In the genomic region with DNA sequence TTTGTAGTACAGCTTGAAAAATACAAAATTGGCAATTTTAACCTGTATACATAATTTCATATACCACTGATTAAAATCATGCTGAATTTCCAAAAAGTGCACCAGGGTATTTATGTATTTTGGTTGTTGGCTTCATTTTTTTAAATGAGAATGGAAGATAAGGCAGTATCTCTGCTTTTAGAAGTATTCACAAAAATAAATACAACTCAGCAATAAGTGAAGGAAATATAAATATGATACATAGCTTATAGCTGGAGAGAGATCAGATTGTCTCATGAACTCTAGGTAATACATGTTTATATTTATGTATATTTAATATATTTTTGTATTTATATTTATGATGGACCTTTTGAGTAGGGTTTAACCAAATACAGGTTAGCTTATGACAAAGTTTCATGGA, we compare ENCODE assay signal across 16 cellular contexts.
A peak's percentile ranks its signal among the peaks of the same experiment; 100 is the strongest.
DNase-seq lines count a peak whose midpoint lies in the region; ATAC-seq and TF ChIP-seq lines count a peak whose summit lies in the region.
"Had no signal": no experiment of that assay in that cellular context is flagged by ENCODE, and none has a peak within 500 bp of the region (broad histone marks: within the 10 kb centered on the region; RNA-seq: fewer than 3 reads in every experiment).

No MANE protein-coding gene starts in this region.

- H3K36me3 ChIP-seq in CD8-positive, alpha-beta T cell (ENCODE audit: insufficient read depth, low read length), result peaks cover 16% of the 10 kb centered on the region

- H3K9me3 Mint-ChIP-seq in activated T-cell treated with anti-CD3 and anti-CD28 coated beads, Interleukin-2, amount 50 U/mL, for 72 hours, result no peaks in the 10 kb centered on the region
- no peaks in the 10 kb centered on the region for H3K9me3 Mint-ChIP-seq in CD8-positive, alpha-beta T cell
- no peaks in the 10 kb centered on the region for H3K9me3 Mint-ChIP-seq in chondrocyte (ENCODE audit: low read depth)
- no peaks in the 10 kb centered on the region for H3K9me3 Mint-ChIP-seq in stimulated activated effector memory CD8-positive, alpha-beta T cell treated with anti-CD3 and anti-CD28 coated beads, Interleukin-12 subunit alpha, Interleukin-12 subunit beta, amount 100 ng/mL, for 72 hours
- H3K9me3 Mint-ChIP-seq: HFFc6 had no signal

- peak overlapping the region; percentile 85 for H3K27ac Mint-ChIP-seq in activated T-cell treated with anti-CD3 and anti-CD28 coated beads, Interleukin-2, amount 50 U/mL, for 72 hours
- H3K27ac Mint-ChIP-seq in CD8-positive, alpha-beta T cell, result peak overlapping the region; percentile 71
- peak overlapping the region; percentile 3 for H3K27ac Mint-ChIP-seq in chondrocyte (ENCODE audit: unreplicated experiment)
- peak overlapping the region; percentile 46 for H3K27ac Mint-ChIP-seq in stimulated activated effector memory CD8-positive, alpha-beta T cell treated with anti-CD3 and anti-CD28 coated beads, Interleukin-12 subunit alpha, Interleukin-12 subunit beta, amount 100 ng/mL, for 72 hours

- peaks cover 25% of the 10 kb centered on the region for H3K4me1 Mint-ChIP-seq in activated T-cell treated with anti-CD3 and anti-CD28 coated beads, Interleukin-2, amount 50 U/mL, for 72 hours (ENCODE audit: low read depth)
- H3K4me1 Mint-ChIP-seq in CD8-positive, alpha-beta T cell (ENCODE audit: low read depth), result peaks cover 23% of the 10 kb centered on the region
- H3K4me1 Mint-ChIP-seq in chondrocyte (ENCODE audit: low read depth), result peaks cover 28% of the 10 kb centered on the region
- peaks cover 23% of the 10 kb centered on the region for H3K4me1 Mint-ChIP-seq in stimulated activated effector memory CD8-positive, alpha-beta T cell treated with anti-CD3 and anti-CD28 coated beads, Interleukin-12 subunit alpha, Interleukin-12 subunit beta, amount 100 ng/mL, for 72 hours

- ATAC-seq in activated T-cell treated with anti-CD3 and anti-CD28 coated beads, Interleukin-2, amount 50 U/mL, for 72 hours (replicated peaks in 1 of 2), result no peak
- ATAC-seq in CD8-positive, alpha-beta T cell, result no peak
- no peak for ATAC-seq in stimulated activated effector memory CD8-positive, alpha-beta T cell treated with anti-CD3 and anti-CD28 coated beads, Interleukin-12 subunit alpha, Interleukin-12 subunit beta, amount 100 ng/mL, for 72 hours
- no peak for ATAC-seq in GM21723 (IDR thresholded peaks at IDR 0.05; ENCODE audit: unreplicated experiment)
- no peak for ATAC-seq in GM18519 (IDR thresholded peaks at IDR 0.05; ENCODE audit: low FRiP score, unreplicated experiment)

- POLR2A ChIA-PET in CD8-positive, alpha-beta T cell (lab: Charles Lee), result no interaction called here

- no peaks in the 10 kb centered on the region for H3K27me3 ChIP-seq in CD8-positive, alpha-beta T cell (ENCODE audit: insufficient read depth, low read length)
- H3K27me3 ChIP-seq: BLaER1 had no signal

- peaks cover 3 to 39% of the 10 kb centered on the region in 2 donors for H3K36me3 Mint-ChIP-seq in activated T-cell treated with anti-CD3 and anti-CD28 coated beads, Interleukin-2, amount 50 U/mL, for 72 hours (ENCODE audit: insufficient read depth in 2 of 2)
- peaks cover 74% of the 10 kb centered on the region for H3K36me3 Mint-ChIP-seq in CD8-positive, alpha-beta T cell
- peaks cover 12% of the 10 kb centered on the region for H3K36me3 Mint-ChIP-seq in chondrocyte (ENCODE audit: low read depth)
- peaks cover 100% of the 10 kb centered on the region for H3K36me3 Mint-ChIP-seq in stimulated activated effector memory CD8-positive, alpha-beta T cell treated with anti-CD3 and anti-CD28 coated beads, Interleukin-12 subunit alpha, Interleukin-12 subunit beta, amount 100 ng/mL, for 72 hours

- CTCF ChIA-PET in CD8-positive, alpha-beta T cell (lab: Charles Lee), result interaction anchor here (0.8 kb wide), 1 partner anchor 14 kb away, joined by 3 read pairs; no protein-coding TSS in a partner anchor

- H3K27me3 Mint-ChIP-seq in activated T-cell treated with anti-CD3 and anti-CD28 coated beads, Interleukin-2, amount 50 U/mL, for 72 hours (ENCODE audit: low read depth), result no peaks in the 10 kb centered on the region
- H3K27me3 Mint-ChIP-seq in CD8-positive, alpha-beta T cell (ENCODE audit: low read depth), result no peaks in the 10 kb centered on the region
- H3K27me3 Mint-ChIP-seq in chondrocyte (ENCODE audit: low read depth), result no peaks in the 10 kb centered on the region

- H3K4me3 Mint-ChIP-seq in activated T-cell treated with anti-CD3 and anti-CD28 coated beads, Interleukin-2, amount 50 U/mL, for 72 hours, result no peak overlapping the region
- no peak overlapping the region for H3K4me3 Mint-ChIP-seq in CD8-positive, alpha-beta T cell
- no peak overlapping the region for H3K4me3 Mint-ChIP-seq in chondrocyte (ENCODE audit: unreplicated experiment)
- H3K4me3 Mint-ChIP-seq in stimulated activated effector memory CD8-positive, alpha-beta T cell treated with anti-CD3 and anti-CD28 coated beads, Interleukin-12 subunit alpha, Interleukin-12 subunit beta, amount 100 ng/mL, for 72 hours, result no peak overlapping the region
- H3K4me3 Mint-ChIP-seq: HFFc6 had no signal

- no peak overlapping the region for H3K27ac ChIP-seq in CD8-positive, alpha-beta T cell (ENCODE audit: low read depth, low read length)
- H3K27ac ChIP-seq: BLaER1 had no signal

- no peak overlapping the region for H3K4me3 ChIP-seq in CD8-positive, alpha-beta T cell (ENCODE audit: low read depth, low read length)
- H3K4me3 ChIP-seq: BLaER1 had no signal

- no peaks in the 10 kb centered on the region for H3K9me3 ChIP-seq in CD8-positive, alpha-beta T cell (ENCODE audit: low read length)
- H3K9me3 ChIP-seq: BLaER1 had no signal

- intact Hi-C loops in CD8-positive, alpha-beta T cell (cut with DNase I, micrococcal nuclease), result loop anchor here in 1 of 2 experiments (5.0 kb wide), 1 partner anchor 38 kb away; no protein-coding TSS in a partner anchor

- DNase-seq in activated T-cell treated with anti-CD3 and anti-CD28 coated beads, Interleukin-2, amount 50 U/mL, for 72 hours, result no peak
- no peak for DNase-seq in activated T-cell treated with anti-CD3 and anti-CD28 coated beads, Interleukin-2, amount 50 U/mL, for 48 hours
- DNase-seq in CD8-positive, alpha-beta T cell, result no peak
- no peak for DNase-seq in chondrocyte (ENCODE audit: low spot score)
- DNase-seq in stimulated activated effector memory CD8-positive, alpha-beta T cell treated with anti-CD3 and anti-CD28 coated beads, Interleukin-12 subunit alpha, Interleukin-12 subunit beta, amount 100 ng/mL, for 72 hours (ENCODE audit: low spot score in 2 of 2), result no peak
- DNase-seq: DMS79 treated with DMSO at 0.1 percent for 48 hours, H7, HFFc6, NCI-H1417 treated with DMSO at 0.1 percent for 48 hours, NCI-H187 treated with DMSO at 0.1 percent for 48 hours, NCI-H2227 treated with DMSO at 0.1 percent for 48 hours, NCI-H524, SHP77 had no signal

- H3K4me1 ChIP-seq in CD8-positive, alpha-beta T cell (ENCODE audit: insufficient read depth, low read length), result no peaks in the 10 kb centered on the region
- H3K4me1 ChIP-seq: BLaER1 had no signal

- TF ChIP-seq CTCF in CD8-positive, alpha-beta T cell (IDR thresholded peaks at IDR 0.05), result no peak
- TF ChIP-seq CTCF in chondrocyte (IDR thresholded peaks at IDR 0.05), result no peak

Comparison
In these comparisons a context has a peak if more than half of its experiments do, and no peak if none do; other contexts are left out.
1. H3K27ac Mint-ChIP-seq: peak in every context shown above with its lines; median percentile 85 in activated T-cell treated with anti-CD3 and anti-CD28 coated beads, Interleukin-2, amount 50 U/mL, for 72 hours; 71 in CD8-positive, alpha-beta T cell; 46 in stimulated activated effector memory CD8-positive, alpha-beta T cell treated with anti-CD3 and anti-CD28 coated beads, Interleukin-12 subunit alpha, Interleukin-12 subunit beta, amount 100 ng/mL, for 72 hours; 3 in chondrocyte.